Comparison of ENCODE assay signal across 11 cellular contexts in genomic region chr11:3877252-3878035, GRCh38. TPM values are rescaled to one million over a fixed set of nuclear protein-coding genes. Genes with fewer than 3 reads are reported as not detected.
DNase-seq lines count a peak whose midpoint lies in the region; ATAC-seq, FAIRE-seq and TF ChIP-seq lines count a peak whose summit lies in the region.
"Had no signal": no experiment of that assay in that cellular context is flagged by ENCODE, and none has a peak within 500 bp of the region (broad histone marks: within the 10 kb centered on the region; RNA-seq: fewer than 3 reads in every experiment).

No MANE protein-coding gene starts in this region.

- H3K27ac ChIP-seq in HUES48 (ENCODE audit: low read depth, low read length): peak overlapping the region; percentile 59

- H3K27me3 Mint-ChIP-seq in CD14-positive monocyte (ENCODE audit: low read depth in 3 of 3) (peaks cover 0 to 2% (median 0%) of the 10 kb centered on the region in 3 donors), naive B cell (no peaks in the 10 kb centered on the region)

- H3K4me3 Mint-ChIP-seq in CD14-positive monocyte (no peak overlapping the region), naive B cell (peak overlapping the region in 6 of 8 donors; percentile 36 to 70 (median 50))

- ATAC-seq in naive B cell (ENCODE audit: low read depth in 2 of 2) (no peak), HG03045 (IDR thresholded peaks at IDR 0.05; ENCODE audit: unreplicated experiment) (no peak), HG02588 (IDR thresholded peaks at IDR 0.05; ENCODE audit: unreplicated experiment) (no peak), GM21390 (IDR thresholded peaks at IDR 0.05; ENCODE audit: unreplicated experiment) (no peak)

- intact Hi-C loops in CD14-positive monocyte (cut with micrococcal nuclease): no loop called here

- H3K36me3 Mint-ChIP-seq in CD14-positive monocyte (peaks cover 7 to 12% of the 10 kb centered on the region in 2 donors), naive B cell (no peaks in the 10 kb centered on the region)

- no peak overlapping the region for H3K4me3 ChIP-seq in HUES48 (ENCODE audit: low read depth, low read length)
- no peak overlapping the region for H3K4me3 ChIP-seq in bronchial epithelial cell (ENCODE audit: low read depth, low read length)

- H3K4me1 Mint-ChIP-seq in CD14-positive monocyte (peaks cover 67% of the 10 kb centered on the region), naive B cell (peaks cover 67 to 94% (median 82%) of the 10 kb centered on the region in 3 donors)

- H3K9me3 Mint-ChIP-seq in CD14-positive monocyte (no peaks in the 10 kb centered on the region), naive B cell (no peaks in the 10 kb centered on the region)

- no peak for FAIRE-seq in bronchial epithelial cell (lab: Jason Lieb, UNC)

- H3K27ac Mint-ChIP-seq in CD14-positive monocyte: peak overlapping the region in 5 of 7 donors; percentile 31 to 83 (median 35)
- H3K27ac Mint-ChIP-seq in naive B cell: peak overlapping the region; percentile 57 to 98 (median 82)

- TF ChIP-seq CTCF in CD14-positive monocyte (IDR thresholded peaks at IDR 0.05) (no peak), bronchial epithelial cell (IDR thresholded peaks at IDR 0.05; ENCODE audit: insufficient read depth, low read length, severe bottlenecking) (no peak), GM10266 (IDR thresholded peaks at IDR 0.05; ENCODE audit: control insufficient read depth, insufficient read depth, low read depth, missing control alignments) (no peak)

- no peaks in the 10 kb centered on the region for H3K36me3 ChIP-seq in HUES48 (ENCODE audit: control insufficient read depth, insufficient read depth, low read length)
- no peaks in the 10 kb centered on the region for H3K36me3 ChIP-seq in bronchial epithelial cell (ENCODE audit: control insufficient read depth, insufficient read depth, low read length)

- DNase-seq in CD14-positive monocyte (ENCODE audit: low spot score): no peak
- DNase-seq in bronchial epithelial cell (ENCODE audit: low read depth): peak; percentile 66
- no peak for DNase-seq in naive B cell
- DNase-seq in GM10266 (ENCODE audit: extremely low spot score): no peak
- DNase-seq: activated effector memory CD4-positive, alpha-beta T cell treated with Interleukin-2 at 50 U/mL for 16 hours; cortex of kidney; NCI-H510A treated with DMSO at 0.1 percent for 48 hours had no signal

- peaks cover 7% of the 10 kb centered on the region for H3K4me1 ChIP-seq in HUES48 (ENCODE audit: control insufficient read depth, insufficient read depth, low read length)

- H3K9ac ChIP-seq in HUES48 (ENCODE audit: low read depth, low read length): no peak overlapping the region

- no peaks in the 10 kb centered on the region for H3K27me3 ChIP-seq in HUES48 (ENCODE audit: control insufficient read depth, insufficient read depth, low read length)
- no peaks in the 10 kb centered on the region for H3K27me3 ChIP-seq in bronchial epithelial cell (ENCODE audit: control insufficient read depth, insufficient read depth, low read length)

- H3K9me3 ChIP-seq in HUES48 (ENCODE audit: control insufficient read depth, insufficient read depth, low read length): no peaks in the 10 kb centered on the region

RNA-seq across cellular contexts. Expression of gene STIM1, which starts 22.0 kb away (rescaled TPM):
- polyA plus RNA-seq in CD14-positive monocyte: 10 to 100 TPM; 14.0 to 21.0 TPM
- 60.8 and 86.9 TPM in 2 replicates for total RNA-seq in bronchial epithelial cell
- 10 to 100 TPM; 29.1 to 51.9 (median 35.0) TPM for polyA plus RNA-seq in naive B cell (ENCODE audit: low read depth in 6 of 6)

RNA-seq across cellular contexts. Expression of gene RHOG, which starts 36.7 kb away (rescaled TPM):
- polyA plus RNA-seq in CD14-positive monocyte (100 to 1,000 TPM; 315 to 458 TPM), naive B cell (ENCODE audit: low read depth in 6 of 6) (100 to 1,000 TPM in 5 of 6 donors, 10 to 100 TPM in 1; 88.9 to 144 (median 117) TPM)
- 5.5 and 7.3 TPM in 2 replicates for total RNA-seq in bronchial epithelial cell

Comparison
In these comparisons a context has a peak if more than half of its experiments do, and no peak if none do; other contexts are left out.
1. H3K4me3 Mint-ChIP-seq: peak in naive B cell (6 of 8); none in CD14-positive monocyte (0 of 2).